In genomic region chr5:180932660-180933059, GRCh38 we compare ENCODE assay signal across 39 cellular contexts. TPM values are rescaled to one million over a fixed set of nuclear protein-coding genes. Genes with fewer than 3 reads are reported as not detected.
"Had no signal": no experiment of that assay in that cellular context is flagged by ENCODE, and none has a peak within 500 bp of the region (broad histone marks: within the 10 kb centered on the region; RNA-seq: fewer than 3 reads in every experiment).

No MANE protein-coding gene starts in this region.

- H3K4me3 ChIP-seq: MG63 had no signal

- H3K9ac ChIP-seq: KMS-11 had no signal

- H3K27ac ChIP-seq: KMS-11 had no signal

- H3K4me2 ChIP-seq: KMS-11 had no signal

- H3K36me3 ChIP-seq: MG63 had no signal

- DNase-seq: Karpas-422, Kasumi-1, MG63, MM.1S, MV-4-11, NCI-H1048, NCI-H1092, NCI-H1092 treated with DMSO at 0.1 percent for 48 hours, NCI-H1105, NCI-H1105 treated with DMSO at 0.1 percent for 48 hours, NCI-H1417, NCI-H1417 treated with DMSO at 0.1 percent for 48 hours, NCI-H1436, NCI-H1436 treated with DMSO at 0.1 percent for 48 hours, NCI-H146, NCI-H1694, NCI-H1694 treated with DMSO at 0.1 percent for 48 hours, NCI-H187, NCI-H187 treated with DMSO at 0.1 percent for 48 hours, NCI-H1930, NCI-H2029, NCI-H2029 treated with DMSO at 0.1 percent for 48 hours, NCI-H2081, NCI-H2081 treated with DMSO at 0.1 percent for 48 hours, NCI-H2107, NCI-H2171, NCI-H2171 treated with DMSO at 0.1 percent for 48 hours, NCI-H2227 treated with DMSO at 0.1 percent for 48 hours, NCI-H226, NCI-H345, NCI-H446, NCI-H446 treated with DMSO at 0.1 percent for 48 hours, NCI-H510A, NCI-H510A treated with DMSO at 0.1 percent for 48 hours had no signal

RNA-seq across cellular contexts. Expression of gene BTNL8, which starts 33.7 kb away (rescaled TPM):
- total RNA-seq: LHCN-M2, M059J, MCF 10A, NCI-H460 had no signal

RNA-seq across cellular contexts. Expression of gene BTNL3, which starts 56.0 kb away (rescaled TPM):
- total RNA-seq: LHCN-M2, M059J, MCF 10A, NCI-H460 had no signal
